19 cellular contexts compared by ENCODE assay signal in genomic region chr13:109366521-109366920, GRCh38.
"Had no signal": no experiment of that assay in that cellular context is flagged by ENCODE, and none has a peak within 500 bp of the region (broad histone marks: within the 10 kb centered on the region; RNA-seq: fewer than 3 reads in every experiment).

No MANE protein-coding gene starts in this region.

- ATAC-seq: naive thymus-derived CD8-positive, alpha-beta T cell had no signal

- H2AFZ ChIP-seq: hepatocyte had no signal

- H3K36me3 Mint-ChIP-seq: naive thymus-derived CD8-positive, alpha-beta T cell had no signal

- H3K4me3 Mint-ChIP-seq: naive thymus-derived CD8-positive, alpha-beta T cell had no signal

- DNase-seq: colonic mucosa; dermis blood vessel endothelial cell; erythroblast; foreskin melanocyte; kidney glomerular epithelial cell; mesendoderm; naive thymus-derived CD8-positive, alpha-beta T cell; posterior cingulate gyrus; sigmoid colon; small intestine; stimulated activated CD4-positive, alpha-beta T cell treated with anti-CD3 and anti-CD28 coated beads, Interleukin-12 subunit alpha, Interleukin-12 subunit beta, amount 100 ng/mL, for 4 hours; stimulated activated naive CD4-positive, alpha-beta T cell; stomach; substantia nigra; transverse colon had no signal

- H3K9me3 ChIP-seq: colonic mucosa, sigmoid colon, stomach, thoracic aorta, transverse colon had no signal

- H3K27ac ChIP-seq: colonic mucosa, hepatocyte, sigmoid colon, stomach, thoracic aorta, transverse colon had no signal

- H3K36me3 ChIP-seq: colonic mucosa, sigmoid colon, stomach, thoracic aorta, transverse colon had no signal

- H3K79me2 ChIP-seq: hepatocyte had no signal

- H3K4me1 ChIP-seq: colonic mucosa, sigmoid colon, stomach, transverse colon had no signal

- H3K4me2 ChIP-seq: hepatocyte had no signal

- H3K4me1 Mint-ChIP-seq: naive thymus-derived CD8-positive, alpha-beta T cell had no signal

- FAIRE-seq: endothelial cell of umbilical vein, small intestine, urothelium cell line had no signal

- H3K27me3 ChIP-seq: colonic mucosa, hepatocyte, sigmoid colon, stomach, transverse colon had no signal

- H3K4me3 ChIP-seq: colonic mucosa, hepatocyte, sigmoid colon, stomach, thoracic aorta, transverse colon had no signal
